10 cellular contexts compared by ENCODE assay signal in genomic region chr2:101704816-101705565, GRCh38. TPM values are rescaled to one million over a fixed set of nuclear protein-coding genes. Genes with fewer than 3 reads are reported as not detected.
DNase-seq lines count a peak whose midpoint lies in the region; ATAC-seq and TF ChIP-seq lines count a peak whose summit lies in the region.
"Had no signal": no experiment of that assay in that cellular context is flagged by ENCODE, and none has a peak within 500 bp of the region (broad histone marks: within the 10 kb centered on the region; RNA-seq: fewer than 3 reads in every experiment).

No MANE protein-coding gene starts in this region.

- no peak overlapping the region for H3K4me3 ChIP-seq in fibroblast of villous mesenchyme (ENCODE audit: low read depth, low read length)
- H3K4me3 ChIP-seq in PC-3 (ENCODE audit: low read length) = no peak overlapping the region
- H3K4me3 ChIP-seq: neural progenitor cell had no signal

- POLR2A ChIA-PET in activated CD4-positive, alpha-beta memory T cell treated with anti-CD3 and anti-CD28 coated beads for 36 hours (lab: Charles Lee) = interaction anchor here (1.0 to 3.8 kb wide), 7 partner anchors 8 to 126 kb away, joined by 3 to 32 read pairs (median 3); partner anchors contain the start of gene MAP4K4
- POLR2A ChIA-PET in PC-3 (lab: Charles Lee; ENCODE audit: unreplicated experiment) = interaction anchor here (0.6 kb wide), 1 partner anchor 286 kb away, joined by 5 read pairs; no protein-coding TSS in a partner anchor

- no peaks in the 10 kb centered on the region for H3K9me3 ChIP-seq in PC-3 (ENCODE audit: low read length)

- H3K27ac ChIP-seq in PC-3 (ENCODE audit: low read length) = no peak overlapping the region
- H3K27ac ChIP-seq: neural progenitor cell had no signal

- no peak overlapping the region for H3K4me2 ChIP-seq in PC-3 (ENCODE audit: low read length)
- H3K4me2 ChIP-seq: neural progenitor cell had no signal

- H3K79me2 ChIP-seq in PC-3 (ENCODE audit: low read length) = peaks cover 99% of the 10 kb centered on the region

- CTCF ChIA-PET in activated CD8-positive, alpha-beta memory T cell treated with anti-CD3 and anti-CD28 coated beads, Interleukin-2, amount 10 ng/mL, durations not matched to agents 7 days and 5 days (lab: Charles Lee) = interaction anchor here (0.7 to 1.5 kb wide), 2 partner anchors 12 to 286 kb away, joined by 3 read pairs; no protein-coding TSS in a partner anchor
- CTCF ChIA-PET in activated CD4-positive, alpha-beta memory T cell treated with anti-CD3 and anti-CD28 coated beads for 36 hours (lab: Charles Lee) = interaction anchor here (1.0 to 2.5 kb wide), 8 partner anchors 12 to 125 kb away, joined by 3 to 9 read pairs (median 6); no protein-coding TSS in a partner anchor
- CTCF ChIA-PET in PC-3 (lab: Charles Lee) = interaction anchor here (0.6 kb wide), 1 partner anchor 127 kb away, joined by 4 read pairs; no protein-coding TSS in a partner anchor

- TF ChIP-seq CTCF in fibroblast of villous mesenchyme (IDR thresholded peaks at IDR 0.05; ENCODE audit: insufficient read depth, low read depth, low read length) (no peak), PC-3 (conservative IDR thresholded peaks at IDR 0.05; ENCODE audit: low read depth, low read length) (no peak)

- peaks cover 55% of the 10 kb centered on the region for H3K4me1 Mint-ChIP-seq in activated CD8-positive, alpha-beta memory T cell treated with anti-CD3 and anti-CD28 coated beads, Interleukin-2, amount 10 ng/mL, durations not matched to agents 7 days and 5 days
- H3K4me1 Mint-ChIP-seq in activated CD4-positive, alpha-beta memory T cell treated with anti-CD3 and anti-CD28 coated beads for 36 hours (ENCODE audit: low read depth) = peaks cover 81% of the 10 kb centered on the region

- no peak overlapping the region for H3K4me3 Mint-ChIP-seq in activated CD8-positive, alpha-beta memory T cell treated with anti-CD3 and anti-CD28 coated beads, Interleukin-2, amount 10 ng/mL, durations not matched to agents 7 days and 5 days
- H3K4me3 Mint-ChIP-seq in activated CD4-positive, alpha-beta memory T cell treated with anti-CD3 and anti-CD28 coated beads for 36 hours = no peak overlapping the region
- H3K4me3 Mint-ChIP-seq: neural progenitor cell had no signal

- peaks cover 22% of the 10 kb centered on the region for H3K4me1 ChIP-seq in PC-3 (ENCODE audit: insufficient read depth, low read length)

- intact Hi-C loops in activated CD4-positive, alpha-beta memory T cell treated with anti-CD3 and anti-CD28 coated beads for 36 hours (cut with micrococcal nuclease) = loop anchor here (5.0 to 10.0 kb wide), 2 partner anchors 133 to 660 kb away; no protein-coding TSS in a partner anchor
- intact Hi-C loops in PC-3 (cut with micrococcal nuclease) = loop anchor here (5.0 kb wide), 1 partner anchor 32 kb away; no protein-coding TSS in a partner anchor

- H2AFZ ChIP-seq in PC-3 (ENCODE audit: low read length) = no peak overlapping the region
- H2AFZ ChIP-seq: neural progenitor cell had no signal

- H3F3A ChIP-seq in PC-3 (ENCODE audit: low read length, unreplicated experiment) = no peaks in the 10 kb centered on the region

- H3K27me3 Mint-ChIP-seq in activated CD8-positive, alpha-beta memory T cell treated with anti-CD3 and anti-CD28 coated beads, Interleukin-2, amount 10 ng/mL, durations not matched to agents 7 days and 5 days = no peaks in the 10 kb centered on the region
- H3K27me3 Mint-ChIP-seq in activated CD4-positive, alpha-beta memory T cell treated with anti-CD3 and anti-CD28 coated beads for 36 hours = no peaks in the 10 kb centered on the region

- no peak overlapping the region for H3K9ac ChIP-seq in PC-3 (ENCODE audit: low read length)
- H3K9ac ChIP-seq: neural progenitor cell had no signal

- H3K9me2 ChIP-seq in PC-3 (replicated peaks; ENCODE audit: low read length) = no peaks in the 10 kb centered on the region

- peaks cover 25% of the 10 kb centered on the region for H3K36me3 Mint-ChIP-seq in activated CD8-positive, alpha-beta memory T cell treated with anti-CD3 and anti-CD28 coated beads, Interleukin-2, amount 10 ng/mL, durations not matched to agents 7 days and 5 days
- peaks cover 10% of the 10 kb centered on the region for H3K36me3 Mint-ChIP-seq in activated CD4-positive, alpha-beta memory T cell treated with anti-CD3 and anti-CD28 coated beads for 36 hours

- H4K20me1 ChIP-seq in PC-3 (ENCODE audit: low read length) = peaks cover 75% of the 10 kb centered on the region

- DNase-seq in activated CD8-positive, alpha-beta memory T cell treated with anti-CD3 and anti-CD28 coated beads, Interleukin-2, amount 10 ng/mL, durations not matched to agents 7 days and 5 days = no peak
- no peak for DNase-seq in activated CD8-positive, alpha-beta memory T cell treated with anti-CD3 and anti-CD28 coated beads, Interleukin-2, amount 50 U/mL, for 4 hours
- peak; percentile 30 for DNase-seq in activated CD4-positive, alpha-beta memory T cell treated with anti-CD3 and anti-CD28 coated beads for 36 hours
- peak; percentile 30 for DNase-seq in fibroblast of villous mesenchyme (ENCODE audit: low read depth)
- DNase-seq in stimulated activated naive CD8-positive, alpha-beta T cell treated with anti-CD3 and anti-CD28 coated beads, Interleukin-15, Interleukin-2, amounts not matched to agents 100 U/mL and 50 U/mL, for 24 hours = no peak
- DNase-seq in NCI-H2227 (lab: John Stamatoyannopoulos, UW; ENCODE audit: unreplicated experiment) = no peak
- DNase-seq in PC-3 = no peak
- DNase-seq: NCI-H187 treated with DMSO at 0.1 percent for 48 hours had no signal

- no peaks in the 10 kb centered on the region for H3K9me3 Mint-ChIP-seq in activated CD8-positive, alpha-beta memory T cell treated with anti-CD3 and anti-CD28 coated beads, Interleukin-2, amount 10 ng/mL, durations not matched to agents 7 days and 5 days (ENCODE audit: low read depth)
- no peaks in the 10 kb centered on the region for H3K9me3 Mint-ChIP-seq in activated CD4-positive, alpha-beta memory T cell treated with anti-CD3 and anti-CD28 coated beads for 36 hours

- no peaks in the 10 kb centered on the region for H3K27me3 ChIP-seq in PC-3 (ENCODE audit: low read length)
- H3K27me3 ChIP-seq: neural progenitor cell had no signal

- ATAC-seq in activated CD8-positive, alpha-beta memory T cell treated with anti-CD3 and anti-CD28 coated beads, Interleukin-2, amount 10 ng/mL, durations not matched to agents 7 days and 5 days = no peak
- peak; percentile 26 for ATAC-seq in stimulated activated naive CD8-positive, alpha-beta T cell treated with anti-CD3 and anti-CD28 coated beads, Interleukin-15, Interleukin-2, amounts not matched to agents 100 U/mL and 50 U/mL, for 24 hours
- ATAC-seq in GM18519 (IDR thresholded peaks at IDR 0.05; ENCODE audit: low FRiP score, unreplicated experiment) = no peak
- no peak for ATAC-seq in PC-3

- H3K27ac Mint-ChIP-seq in activated CD8-positive, alpha-beta memory T cell treated with anti-CD3 and anti-CD28 coated beads, Interleukin-2, amount 10 ng/mL, durations not matched to agents 7 days and 5 days = peak overlapping the region; percentile 65
- H3K27ac Mint-ChIP-seq in activated CD4-positive, alpha-beta memory T cell treated with anti-CD3 and anti-CD28 coated beads for 36 hours = peak overlapping the region; percentile 87
- H3K27ac Mint-ChIP-seq: neural progenitor cell had no signal

- no TSS peak for BruUV-seq in PC-3 (replicated peaks; lab: Mats Ljungman, UMichigan)

- H3K36me3 ChIP-seq in PC-3 (ENCODE audit: low read depth, low read length) = peaks cover 43% of the 10 kb centered on the region
- H3K36me3 ChIP-seq: neural progenitor cell had no signal

RNA-seq across cellular contexts. Expression of gene MAP4K4, which starts 7.5 kb away (rescaled TPM):
- 10 to 100 TPM; 42.8 to 45.9 TPM for total RNA-seq in activated CD8-positive, alpha-beta memory T cell treated with anti-CD3 and anti-CD28 coated beads, Interleukin-2, amount 10 ng/mL, durations not matched to agents 7 days and 5 days
- 10 to 100 TPM; 42.1 to 43.4 TPM for total RNA-seq in activated CD4-positive, alpha-beta memory T cell treated with anti-CD3 and anti-CD28 coated beads for 36 hours
- total RNA-seq in fibroblast of villous mesenchyme = 88.3 and 95.0 TPM in 2 replicates
- 133 and 167 TPM in 2 replicates for total RNA-seq in PC-3 (2014; rRNA removed)

Comparison
In these comparisons a context has a peak if more than half of its experiments do, and no peak if none do; other contexts are left out.
1. DNase-seq: peak in activated CD4-positive, alpha-beta memory T cell treated with anti-CD3 and anti-CD28 coated beads for 36 hours (single experiment) and fibroblast of villous mesenchyme (single experiment); none in activated CD8-positive, alpha-beta memory T cell treated with anti-CD3 and anti-CD28 coated beads, Interleukin-2, amount 10 ng/mL, durations not matched to agents 7 days and 5 days (single experiment), activated CD8-positive, alpha-beta memory T cell treated with anti-CD3 and anti-CD28 coated beads, Interleukin-2, amount 50 U/mL, for 4 hours (single experiment), stimulated activated naive CD8-positive, alpha-beta T cell treated with anti-CD3 and anti-CD28 coated beads, Interleukin-15, Interleukin-2, amounts not matched to agents 100 U/mL and 50 U/mL, for 24 hours (single experiment), NCI-H2227 (single experiment) and PC-3 (single experiment).